ENCODE assay signal across 8 cellular contexts in the genomic region with DNA sequence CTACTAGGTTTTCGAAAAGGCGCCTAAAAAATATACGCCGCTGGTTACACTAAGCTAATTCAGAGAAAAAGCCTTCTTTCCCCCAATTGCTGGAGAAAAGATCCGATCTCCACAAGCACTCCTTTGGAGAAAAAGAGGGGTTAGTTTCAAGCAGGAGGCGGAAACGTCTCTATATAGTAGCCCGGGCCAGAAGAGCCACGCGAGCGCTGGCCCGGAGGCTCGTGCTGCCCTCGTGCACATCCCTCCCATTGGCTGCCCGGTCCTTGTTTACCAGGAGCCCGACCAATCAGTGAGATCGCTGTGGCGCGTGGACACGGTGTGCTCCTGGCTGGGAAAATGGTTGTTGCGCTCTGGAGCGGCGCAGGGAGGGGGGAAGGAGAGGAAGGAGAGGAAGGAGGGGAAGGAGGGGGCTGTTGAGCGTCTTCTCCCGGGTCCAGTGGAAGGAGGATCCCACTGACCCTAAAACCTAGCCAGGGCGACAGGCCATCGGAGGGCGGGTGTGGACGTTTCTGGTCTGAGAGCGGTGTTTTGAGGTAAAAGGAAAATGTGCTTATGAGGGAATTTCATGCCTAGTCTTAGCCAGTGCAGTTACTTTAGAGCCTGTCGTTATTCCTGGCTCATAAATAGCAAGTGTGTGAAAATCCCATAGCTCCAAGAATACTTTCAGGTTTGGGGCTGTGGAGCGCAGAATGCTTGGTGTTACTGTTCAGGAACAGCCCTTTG. TPM values are rescaled to one million over a fixed set of nuclear protein-coding genes. Genes with fewer than 3 reads are reported as not detected.
DNase-seq lines count a peak whose midpoint lies in the region; ATAC-seq lines count a peak whose summit lies in the region.

A gene with protein sequence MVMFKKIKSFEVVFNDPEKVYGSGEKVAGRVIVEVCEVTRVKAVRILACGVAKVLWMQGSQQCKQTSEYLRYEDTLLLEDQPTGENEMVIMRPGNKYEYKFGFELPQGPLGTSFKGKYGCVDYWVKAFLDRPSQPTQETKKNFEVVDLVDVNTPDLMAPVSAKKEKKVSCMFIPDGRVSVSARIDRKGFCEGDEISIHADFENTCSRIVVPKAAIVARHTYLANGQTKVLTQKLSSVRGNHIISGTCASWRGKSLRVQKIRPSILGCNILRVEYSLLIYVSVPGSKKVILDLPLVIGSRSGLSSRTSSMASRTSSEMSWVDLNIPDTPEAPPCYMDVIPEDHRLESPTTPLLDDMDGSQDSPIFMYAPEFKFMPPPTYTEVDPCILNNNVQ (minus strand): TSS at position 147 of the 723 bp plus-strand sequence. CDS start 313 bp downstream, outside the sequence.

- peak within 1 kb of the TSS; percentile 93 to 99 for H3K27ac Mint-ChIP-seq in effector memory CD8-positive, alpha-beta T cell

- ATAC-seq in GM21367 (IDR thresholded peaks at IDR 0.05; ENCODE audit: unreplicated experiment): peak; percentile 89
- peak; percentile 89 for ATAC-seq in effector memory CD8-positive, alpha-beta T cell (replicated peaks)

- H3K36me3 ChIP-seq in HUES48 (ENCODE audit: control insufficient read depth, insufficient read depth, low read length): peaks cover 33% of the 10 kb centered on the region
- H3K36me3 ChIP-seq in NT2/D1 (ENCODE audit: insufficient read depth, insufficient read length, low read length): peaks cover 31% of the 10 kb centered on the region

- peak within 1 kb of the TSS; percentile 93 to 99 for H3K4me3 Mint-ChIP-seq in effector memory CD8-positive, alpha-beta T cell

- H3K36me3 Mint-ChIP-seq in effector memory CD8-positive, alpha-beta T cell (ENCODE audit: insufficient read depth): peaks cover 61% of the 10 kb centered on the region

- H3K27me3 ChIP-seq in HUES48 (ENCODE audit: control insufficient read depth, insufficient read depth, low read length) (no peaks in the 10 kb centered on the region), NT2/D1 (ENCODE audit: insufficient read depth, insufficient read length) (no peaks in the 10 kb centered on the region)

- peaks cover 27% of the 10 kb centered on the region for H3K4me1 ChIP-seq in HUES48 (ENCODE audit: control insufficient read depth, insufficient read depth, low read length)
- H3K4me1 ChIP-seq in NT2/D1 (ENCODE audit: insufficient read depth, insufficient read length): no peaks in the 10 kb centered on the region

- H3K9me3 ChIP-seq in HUES48 (ENCODE audit: control insufficient read depth, insufficient read depth, low read length) (no peaks in the 10 kb centered on the region), NT2/D1 (ENCODE audit: insufficient read depth, low read length) (no peaks in the 10 kb centered on the region)

- no peaks in the 10 kb centered on the region for H3K9me3 Mint-ChIP-seq in effector memory CD8-positive, alpha-beta T cell

- H3K27me3 Mint-ChIP-seq in effector memory CD8-positive, alpha-beta T cell: no peaks in the 10 kb centered on the region

- H3K4me3 ChIP-seq in HUES48 (ENCODE audit: low read depth, low read length) (peak within 1 kb of the TSS; percentile 89), NT2/D1 (ENCODE audit: insufficient read length, low read depth) (peak within 1 kb of the TSS; percentile 71)

- H3K27ac ChIP-seq in HUES48 (ENCODE audit: low read depth, low read length): peak within 1 kb of the TSS; percentile 23

- peaks cover 60 to 70% of the 10 kb centered on the region in 2 donors for H3K4me1 Mint-ChIP-seq in effector memory CD8-positive, alpha-beta T cell (ENCODE audit: low read depth in 2 of 2)

- H3K9ac ChIP-seq in HUES48 (ENCODE audit: low read depth, low read length) (peak within 1 kb of the TSS; percentile 86), NT2/D1 (ENCODE audit: insufficient read length, low read depth) (peak within 1 kb of the TSS; percentile 89)

- DNase-seq in COLO829 (ENCODE audit: low spot score) (peak; percentile 100), NT2/D1 (ENCODE audit: low read depth, low spot score) (peak; percentile 98), lung microvascular endothelial cell (ENCODE audit: low read depth in 2 of 2) (peak; percentile 97)
- peak; percentile 65 to 87 (median 86) for DNase-seq in activated CD8-positive, alpha-beta memory T cell treated with anti-CD3 and anti-CD28 coated beads for 48 hours (ENCODE audit: low read depth in 2 of 3, low spot score in 2 of 3)
- peak; percentile 75 to 76 (median 76) for DNase-seq in effector memory CD8-positive, alpha-beta T cell
- DNase-seq in stimulated activated CD4-positive, alpha-beta T cell treated with anti-CD3 and anti-CD28 coated beads, TNF-alpha, amount 100 ng/mL, for 4 hours (ENCODE audit: low read depth in 3 of 3): peak; percentile 73 to 83 (median 74)

RNA-seq across cellular contexts. Expression of the gene that starts here (rescaled TPM):
- total RNA-seq in lung microvascular endothelial cell: 65.4 and 81.9 TPM in 2 replicates

Comparison
In these comparisons a context has a peak if more than half of its experiments do, and no peak if none do; other contexts are left out.
1. Peak in every context shown above with its lines: DNase-seq, ATAC-seq, H3K4me3 ChIP-seq and H3K27ac ChIP-seq.